Comparison of ENCODE assay signal across 1 cellular context in the genomic region with DNA sequence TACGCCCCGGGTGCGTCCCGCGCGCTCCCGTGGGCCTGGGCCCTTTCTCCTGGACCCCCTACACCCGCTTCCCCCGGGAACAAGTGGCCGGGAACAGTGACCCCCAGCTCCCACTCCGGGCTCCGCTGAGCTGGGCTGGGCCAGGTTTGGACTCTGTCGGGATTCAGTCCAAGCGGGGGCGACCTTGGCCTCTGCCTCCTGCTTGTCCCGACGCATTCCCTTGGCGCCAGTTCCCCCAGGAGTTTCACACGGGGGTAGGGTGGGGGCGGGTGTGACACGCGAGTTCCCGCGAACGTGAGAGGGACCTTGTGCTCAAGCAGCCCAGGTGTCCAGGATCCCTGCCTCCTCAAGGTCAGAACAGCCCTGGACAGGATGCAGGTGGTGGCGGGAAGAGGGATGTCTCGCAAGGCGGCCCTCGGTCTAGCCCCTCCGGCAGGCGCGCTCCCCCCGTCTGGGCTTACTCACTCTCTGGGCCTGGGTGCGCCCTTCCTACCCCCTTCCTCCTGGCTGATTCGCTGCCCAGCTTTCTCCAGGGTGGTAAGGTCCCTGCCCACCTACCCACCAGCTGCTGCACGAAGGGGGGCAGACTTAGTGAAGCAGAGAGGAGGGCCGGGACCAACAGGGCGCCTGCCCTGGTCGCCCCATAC.
A peak's percentile ranks its signal among the peaks of the same experiment; 100 is the strongest.
TF ChIP-seq lines count a peak whose summit lies in the region.

No MANE protein-coding gene starts in this region.

TF ChIP-seq in HepG2, 621 proteins besides CTCF, POLR2A, EP300 and RAD21 (continued from another document and continues in another):
- TF ChIP-seq MLXIP (CRISPR knock-in tag; IDR thresholded peaks at IDR 0.05; ENCODE audit: borderline replicate concordance) (no peak), HOXA3 (CRISPR knock-in tag; IDR thresholded peaks at IDR 0.05) (no peak; the same call in 1 of the 2 replicates), ZNF510 (CRISPR knock-in tag; IDR thresholded peaks at IDR 0.05; ENCODE audit: low read depth) (no peak), ZNF550 (CRISPR knock-in tag; IDR thresholded peaks at IDR 0.05; ENCODE audit: borderline replicate concordance) (no peak), HDAC6 (IDR thresholded peaks at IDR 0.05; ENCODE audit: low read depth, low read length) (no peak), ZNF224 (CRISPR knock-in tag; IDR thresholded peaks at IDR 0.05) (no peak), FOXO4 (CRISPR knock-in tag; conservative IDR thresholded peaks at IDR 0.05) (0 out of 2 replicates have a peak, but pooled peaks have one; percentile 21), SMYD3 (CRISPR knock-in tag; IDR thresholded peaks at IDR 0.05) (no peak), CENPX (CRISPR knock-in tag; IDR thresholded peaks at IDR 0.05) (no peak), ZNF709 (CRISPR knock-in tag; IDR thresholded peaks at IDR 0.05) (no peak), SPEN (CRISPR knock-in tag; IDR thresholded peaks at IDR 0.05; ENCODE audit: low read depth) (0 out of 2 replicates have a peak, but pooled peaks have one; percentile 17), ZBTB1 (CRISPR knock-in tag; IDR thresholded peaks at IDR 0.05; ENCODE audit: borderline replicate concordance) (no peak), E2F2 (CRISPR knock-in tag; IDR thresholded peaks at IDR 0.05; ENCODE audit: borderline replicate concordance) (no peak), MZF1 (CRISPR knock-in tag; IDR thresholded peaks at IDR 0.05; ENCODE audit: borderline replicate concordance) (no peak), ZSCAN9 (CRISPR knock-in tag; IDR thresholded peaks at IDR 0.05; ENCODE audit: borderline replicate concordance) (no peak), DNMT3B (CRISPR knock-in tag; conservative IDR thresholded peaks at IDR 0.05) (no peak), AGO1 (IDR thresholded peaks at IDR 0.05; ENCODE audit: low read depth, low read length, poor library complexity, severe bottlenecking) (peak; percentile 48), BHLHE40 (IDR thresholded peaks at IDR 0.05; ENCODE audit: low read length) (no peak), ZNF383 (CRISPR knock-in tag; IDR thresholded peaks at IDR 0.05; ENCODE audit: borderline replicate concordance) (no peak), MLX (CRISPR knock-in tag; IDR thresholded peaks at IDR 0.05) (no peak), ZNF460 (CRISPR knock-in tag; IDR thresholded peaks at IDR 0.05; ENCODE audit: borderline replicate concordance) (no peak), GMEB2 (CRISPR knock-in tag; IDR thresholded peaks at IDR 0.05; ENCODE audit: low read depth) (no peak), JUN (CRISPR knock-in tag; IDR thresholded peaks at IDR 0.05) (no peak), SSRP1 (CRISPR knock-in tag; IDR thresholded peaks at IDR 0.05) (no peak), ZNF564 (CRISPR knock-in tag; IDR thresholded peaks at IDR 0.05) (no peak), ZNF841 (CRISPR knock-in tag; IDR thresholded peaks at IDR 0.05; ENCODE audit: borderline replicate concordance) (no peak), RELA (CRISPR knock-in tag; IDR thresholded peaks at IDR 0.05) (no peak), TOPORS (CRISPR knock-in tag; IDR thresholded peaks at IDR 0.05) (no peak), STAG1 (CRISPR knock-in tag; IDR thresholded peaks at IDR 0.05) (no peak), ZNF678 (CRISPR knock-in tag; IDR thresholded peaks at IDR 0.05) (0 out of 2 replicates have a peak, but pooled peaks have one; percentile 48)
- TF ChIP-seq, protein P1, sequence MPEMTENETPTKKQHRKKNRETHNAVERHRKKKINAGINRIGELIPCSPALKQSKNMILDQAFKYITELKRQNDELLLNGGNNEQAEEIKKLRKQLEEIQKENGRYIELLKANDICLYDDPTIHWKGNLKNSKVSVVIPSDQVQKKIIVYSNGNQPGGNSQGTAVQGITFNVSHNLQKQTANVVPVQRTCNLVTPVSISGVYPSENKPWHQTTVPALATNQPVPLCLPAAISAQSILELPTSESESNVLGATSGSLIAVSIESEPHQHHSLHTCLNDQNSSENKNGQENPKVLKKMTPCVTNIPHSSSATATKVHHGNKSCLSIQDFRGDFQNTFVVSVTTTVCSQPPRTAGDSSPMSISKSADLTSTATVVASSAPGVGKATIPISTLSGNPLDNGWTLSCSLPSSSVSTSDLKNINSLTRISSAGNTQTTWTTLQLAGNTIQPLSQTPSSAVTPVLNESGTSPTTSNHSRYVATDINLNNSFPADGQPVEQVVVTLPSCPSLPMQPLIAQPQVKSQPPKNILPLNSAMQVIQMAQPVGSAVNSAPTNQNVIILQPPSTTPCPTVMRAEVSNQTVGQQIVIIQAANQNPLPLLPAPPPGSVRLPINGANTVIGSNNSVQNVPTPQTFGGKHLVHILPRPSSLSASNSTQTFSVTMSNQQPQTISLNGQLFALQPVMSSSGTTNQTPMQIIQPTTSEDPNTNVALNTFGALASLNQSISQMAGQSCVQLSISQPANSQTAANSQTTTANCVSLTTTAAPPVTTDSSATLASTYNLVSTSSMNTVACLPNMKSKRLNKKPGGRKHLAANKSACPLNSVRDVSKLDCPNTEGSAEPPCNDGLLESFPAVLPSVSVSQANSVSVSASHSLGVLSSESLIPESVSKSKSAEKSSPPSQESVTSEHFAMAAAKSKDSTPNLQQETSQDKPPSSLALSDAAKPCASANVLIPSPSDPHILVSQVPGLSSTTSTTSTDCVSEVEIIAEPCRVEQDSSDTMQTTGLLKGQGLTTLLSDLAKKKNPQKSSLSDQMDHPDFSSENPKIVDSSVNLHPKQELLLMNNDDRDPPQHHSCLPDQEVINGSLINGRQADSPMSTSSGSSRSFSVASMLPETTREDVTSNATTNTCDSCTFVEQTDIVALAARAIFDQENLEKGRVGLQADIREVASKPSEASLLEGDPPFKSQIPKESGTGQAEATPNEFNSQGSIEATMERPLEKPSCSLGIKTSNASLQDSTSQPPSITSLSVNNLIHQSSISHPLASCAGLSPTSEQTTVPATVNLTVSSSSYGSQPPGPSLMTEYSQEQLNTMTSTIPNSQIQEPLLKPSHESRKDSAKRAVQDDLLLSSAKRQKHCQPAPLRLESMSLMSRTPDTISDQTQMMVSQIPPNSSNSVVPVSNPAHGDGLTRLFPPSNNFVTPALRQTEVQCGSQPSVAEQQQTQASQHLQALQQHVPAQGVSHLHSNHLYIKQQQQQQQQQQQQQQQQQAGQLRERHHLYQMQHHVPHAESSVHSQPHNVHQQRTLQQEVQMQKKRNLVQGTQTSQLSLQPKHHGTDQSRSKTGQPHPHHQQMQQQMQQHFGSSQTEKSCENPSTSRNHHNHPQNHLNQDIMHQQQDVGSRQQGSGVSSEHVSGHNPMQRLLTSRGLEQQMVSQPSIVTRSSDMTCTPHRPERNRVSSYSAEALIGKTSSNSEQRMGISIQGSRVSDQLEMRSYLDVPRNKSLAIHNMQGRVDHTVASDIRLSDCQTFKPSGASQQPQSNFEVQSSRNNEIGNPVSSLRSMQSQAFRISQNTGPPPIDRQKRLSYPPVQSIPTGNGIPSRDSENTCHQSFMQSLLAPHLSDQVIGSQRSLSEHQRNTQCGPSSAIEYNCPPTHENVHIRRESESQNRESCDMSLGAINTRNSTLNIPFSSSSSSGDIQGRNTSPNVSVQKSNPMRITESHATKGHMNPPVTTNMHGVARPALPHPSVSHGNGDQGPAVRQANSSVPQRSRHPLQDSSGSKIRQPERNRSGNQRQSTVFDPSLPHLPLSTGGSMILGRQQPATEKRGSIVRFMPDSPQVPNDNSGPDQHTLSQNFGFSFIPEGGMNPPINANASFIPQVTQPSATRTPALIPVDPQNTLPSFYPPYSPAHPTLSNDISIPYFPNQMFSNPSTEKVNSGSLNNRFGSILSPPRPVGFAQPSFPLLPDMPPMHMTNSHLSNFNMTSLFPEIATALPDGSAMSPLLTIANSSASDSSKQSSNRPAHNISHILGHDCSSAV (CRISPR knock-in tag; IDR thresholded peaks at IDR 0.05; ENCODE audit: borderline replicate concordance) = no peak
- TF ChIP-seq, protein P2, sequence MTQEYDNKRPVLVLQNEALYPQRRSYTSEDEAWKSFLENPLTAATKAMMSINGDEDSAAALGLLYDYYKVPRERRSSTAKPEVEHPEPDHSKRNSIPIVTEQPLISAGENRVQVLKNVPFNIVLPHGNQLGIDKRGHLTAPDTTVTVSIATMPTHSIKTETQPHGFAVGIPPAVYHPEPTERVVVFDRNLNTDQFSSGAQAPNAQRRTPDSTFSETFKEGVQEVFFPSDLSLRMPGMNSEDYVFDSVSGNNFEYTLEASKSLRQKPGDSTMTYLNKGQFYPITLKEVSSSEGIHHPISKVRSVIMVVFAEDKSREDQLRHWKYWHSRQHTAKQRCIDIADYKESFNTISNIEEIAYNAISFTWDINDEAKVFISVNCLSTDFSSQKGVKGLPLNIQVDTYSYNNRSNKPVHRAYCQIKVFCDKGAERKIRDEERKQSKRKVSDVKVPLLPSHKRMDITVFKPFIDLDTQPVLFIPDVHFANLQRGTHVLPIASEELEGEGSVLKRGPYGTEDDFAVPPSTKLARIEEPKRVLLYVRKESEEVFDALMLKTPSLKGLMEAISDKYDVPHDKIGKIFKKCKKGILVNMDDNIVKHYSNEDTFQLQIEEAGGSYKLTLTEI (CRISPR knock-in tag; conservative IDR thresholded peaks at IDR 0.05) = no peak
- TF ChIP-seq, protein P3, sequence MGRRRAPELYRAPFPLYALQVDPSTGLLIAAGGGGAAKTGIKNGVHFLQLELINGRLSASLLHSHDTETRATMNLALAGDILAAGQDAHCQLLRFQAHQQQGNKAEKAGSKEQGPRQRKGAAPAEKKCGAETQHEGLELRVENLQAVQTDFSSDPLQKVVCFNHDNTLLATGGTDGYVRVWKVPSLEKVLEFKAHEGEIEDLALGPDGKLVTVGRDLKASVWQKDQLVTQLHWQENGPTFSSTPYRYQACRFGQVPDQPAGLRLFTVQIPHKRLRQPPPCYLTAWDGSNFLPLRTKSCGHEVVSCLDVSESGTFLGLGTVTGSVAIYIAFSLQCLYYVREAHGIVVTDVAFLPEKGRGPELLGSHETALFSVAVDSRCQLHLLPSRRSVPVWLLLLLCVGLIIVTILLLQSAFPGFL (CRISPR knock-in tag; IDR thresholded peaks at IDR 0.05) = no peak
- TF ChIP-seq, protein P4, sequence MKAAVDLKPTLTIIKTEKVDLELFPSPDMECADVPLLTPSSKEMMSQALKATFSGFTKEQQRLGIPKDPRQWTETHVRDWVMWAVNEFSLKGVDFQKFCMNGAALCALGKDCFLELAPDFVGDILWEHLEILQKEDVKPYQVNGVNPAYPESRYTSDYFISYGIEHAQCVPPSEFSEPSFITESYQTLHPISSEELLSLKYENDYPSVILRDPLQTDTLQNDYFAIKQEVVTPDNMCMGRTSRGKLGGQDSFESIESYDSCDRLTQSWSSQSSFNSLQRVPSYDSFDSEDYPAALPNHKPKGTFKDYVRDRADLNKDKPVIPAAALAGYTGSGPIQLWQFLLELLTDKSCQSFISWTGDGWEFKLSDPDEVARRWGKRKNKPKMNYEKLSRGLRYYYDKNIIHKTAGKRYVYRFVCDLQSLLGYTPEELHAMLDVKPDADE (CRISPR knock-in tag; IDR thresholded peaks at IDR 0.05) = no peak
